Comparison of ENCODE assay signal across 8 cellular contexts in genomic region chr1:54488065-54488750, GRCh38. TPM values are rescaled to one million over a fixed set of nuclear protein-coding genes. Genes with fewer than 3 reads are reported as not detected.
DNase-seq lines count a peak whose midpoint lies in the region; ATAC-seq and TF ChIP-seq lines count a peak whose summit lies in the region.

No MANE protein-coding gene starts in this region.

- ATAC-seq in HG02981 (IDR thresholded peaks at IDR 0.05; ENCODE audit: unreplicated experiment) (peak; percentile 52), HG03159 (IDR thresholded peaks at IDR 0.05; ENCODE audit: unreplicated experiment) (no peak)
- peak; percentile 55 to 65 for ATAC-seq in activated CD4-positive, CD25-positive, alpha-beta regulatory T cell treated with anti-CD3 and anti-CD28 coated beads, Interleukin-2, amount 50 U/mL, for 24 hours

- POLR2A ChIA-PET in GM10248 (lab: Yijun Ruan, JAX), result no interaction called here

- CTCF ChIA-PET in GM10248 (lab: Yijun Ruan, JAX), result interaction anchor here (0.8 to 3.2 kb wide), 14 partner anchors 9 to 384 kb away, joined by 3 to 36 read pairs (median 4); partner anchors contain the start of gene ACOT11

- TF ChIP-seq CTCF in GM10248 (IDR thresholded peaks at IDR 0.05; ENCODE audit: control extremely low read depth, extremely low read depth, low read depth, missing control alignments) (no peak), kidney epithelial cell (IDR thresholded peaks at IDR 0.05; ENCODE audit: insufficient read depth, low read length, poor library complexity, severe bottlenecking) (no peak)

- DNase-seq in GM10248 (ENCODE audit: extremely low spot score), result peak; percentile 87
- DNase-seq in NCI-H2227 (lab: John Stamatoyannopoulos, UW; ENCODE audit: unreplicated experiment), result peak; percentile 96
- DNase-seq in cerebellar cortex (ENCODE audit: low spot score), result peak; percentile 85
- peak; percentile 54 for DNase-seq in kidney epithelial cell (ENCODE audit: low read depth)
- DNase-seq in stimulated activated CD4-positive, alpha-beta T cell treated with anti-CD3 and anti-CD28 coated beads, Interleukin-12 subunit alpha, Interleukin-12 subunit beta, amount 100 ng/mL, for 48 hours (ENCODE audit: low read depth in 2 of 3, low spot score in 1 of 3), result peak; percentile 46 to 70 (median 60)

- no peaks in the 10 kb centered on the region for H3K36me3 ChIP-seq in kidney epithelial cell (ENCODE audit: control insufficient read depth, insufficient read depth, low read length)

- peak overlapping the region; percentile 48 for H3K4me3 ChIP-seq in kidney epithelial cell (ENCODE audit: low read depth, low read length)

- H3K27me3 ChIP-seq in kidney epithelial cell (ENCODE audit: control insufficient read depth, insufficient read depth, low read length), result peaks cover 22% of the 10 kb centered on the region

RNA-seq across cellular contexts. Expression of gene ACOT11, which starts 59.8 kb away (rescaled TPM):
- total RNA-seq in kidney epithelial cell, result 2.3 and 3.1 TPM in 2 replicates
